ENCODE assay signal across 17 cellular contexts in genomic region chr3:72054976-72055375, GRCh38.
A peak's percentile ranks its signal among the peaks of the same experiment; 100 is the strongest.
DNase-seq lines count a peak whose midpoint lies in the region; ATAC-seq, FAIRE-seq and TF ChIP-seq lines count a peak whose summit lies in the region.
"Had no signal": no experiment of that assay in that cellular context is flagged by ENCODE, and none has a peak within 500 bp of the region (broad histone marks: within the 10 kb centered on the region; RNA-seq: fewer than 3 reads in every experiment).

No MANE protein-coding gene starts in this region.

- intact Hi-C loops in HepG2 (cut with micrococcal nuclease; ENCODE audit: unreplicated experiment), result no loop called here

- no peaks in the 10 kb centered on the region for H3K27me3 ChIP-seq in GM23248 (replicated peaks; ENCODE audit: insufficient read depth)
- H3K27me3 ChIP-seq in HepG2 (ENCODE audit: control insufficient read depth in 1 of 2, insufficient read depth in 2 of 2, low read length in 2 of 2), result 0 out of 5 replicates have a peak, but pooled peaks cover 0 to 3% of the 10 kb centered on the region in 2 experiments
- no peaks in the 10 kb centered on the region for H3K27me3 ChIP-seq in small intestine (ENCODE audit: control insufficient read depth in 2 of 2, insufficient read depth in 2 of 2, low read length in 2 of 2)
- H3K27me3 ChIP-seq: BLaER1 treated with 17β-estradiol and CSF1 and Interleukin-3, amounts not matched to agents 10 nM and 100 nM had no signal

- TF ChIP-seq POLR2A in HepG2 (IDR thresholded peaks at IDR 0.05; ENCODE audit: insufficient read depth in 1 of 2, low read depth in 2 of 2, low read length in 2 of 2), result no peak

- CTCF ChIA-PET in HepG2 (lab: Yijun Ruan, JAX; ENCODE audit: low intra/inter-chr PET ratio, low total read pairs), result no interaction called here

- peak; percentile 48 for DNase-seq in GM23248
- DNase-seq in cerebellum (ENCODE audit: low spot score), result peak; percentile 50
- peak; percentile 50 for DNase-seq in HepG2 (ENCODE audit: low spot score)
- DNase-seq in small intestine, result peak; percentile 39
- no peak for DNase-seq in substantia nigra (lab: John Stamatoyannopoulos, UW)
- no peak for DNase-seq in SIG-M5 (lab: John Stamatoyannopoulos, UW)
- no peak for DNase-seq in DMS79 treated with DMSO at 0.1 percent for 48 hours (lab: John Stamatoyannopoulos, UW)
- DNase-seq: ACHN; CD4-positive, CD25-positive, alpha-beta regulatory T cell; DMS53; HFFc6; KG1 had no signal

- H3K4me3 ChIP-seq in GM23248, result no peak overlapping the region
- no peak overlapping the region for H3K4me3 ChIP-seq in HepG2 (replicated peaks in 1 of 3; ENCODE audit: insufficient read depth in 1 of 3, low read depth in 2 of 3, low read length in 3 of 3)
- H3K4me3 ChIP-seq in small intestine (ENCODE audit: low read depth in 1 of 2, low read length in 2 of 2), result no peak overlapping the region
- H3K4me3 ChIP-seq: BLaER1 treated with 17β-estradiol and CSF1 and Interleukin-3, amounts not matched to agents 10 nM and 100 nM; GM12878; HAP-1 had no signal

- ATAC-seq in HepG2, result peak; percentile 89
- ATAC-seq: GM12878 had no signal

- no peak overlapping the region for H3K4me2 ChIP-seq in GM23248 (ENCODE audit: unreplicated experiment)
- no peak overlapping the region for H3K4me2 ChIP-seq in HepG2 (ENCODE audit: low read depth, low read length)
- H3K4me2 ChIP-seq: BLaER1 treated with 17β-estradiol and CSF1 and Interleukin-3, amounts not matched to agents 10 nM and 100 nM had no signal

- FAIRE-seq in HepG2 (lab: Jason Lieb, UNC) (no peak), small intestine (lab: Jason Lieb, UNC) (no peak)
- FAIRE-seq: GM12878, GM19239, H1 had no signal

- 84 to 93% methylated on average over 1 of the region's 1 CpG for WGBS in GM23248 (ENCODE audit: low coverage in 1 of 2, low lambda C conversion rate in 2 of 2, missing lambda C conversion rate in 2 of 2), 2 experiments
- 31% methylated on average over 1 of the region's 1 CpG for WGBS in HepG2 (ENCODE audit: low lambda C conversion rate)
- WGBS in small intestine, 3 donors, result 96 to 100% (median 97%) methylated on average over 1 of the region's 1 CpG

- TF ChIP-seq EP300 in HepG2 (IDR thresholded peaks at IDR 0.05; ENCODE audit: low read depth in 2 of 2, low read length in 2 of 2) (no peak; a peak in 1 of 4 replicates), HepG2 (CRISPR knock-in tag; IDR thresholded peaks at IDR 0.05; ENCODE audit: borderline replicate concordance) (no peak)

- POLR2A ChIA-PET in HepG2 (lab: Yijun Ruan, JAX), result no interaction called here

- no peak for TF ChIP-seq RAD21 in HepG2 (CRISPR knock-in tag; IDR thresholded peaks at IDR 0.05)

- H3K4me1 ChIP-seq in GM23248 (ENCODE audit: insufficient read depth) (no peaks in the 10 kb centered on the region), HepG2 (ENCODE audit: insufficient read depth, low read length) (peaks cover 6% of the 10 kb centered on the region; the same call in 1 of the 2 replicates), small intestine (ENCODE audit: control insufficient read depth in 2 of 2, insufficient read depth in 1 of 2, low read depth in 1 of 2, low read length in 1 of 2) (no peaks in the 10 kb centered on the region)
- H3K4me1 ChIP-seq: BLaER1 treated with 17β-estradiol and CSF1 and Interleukin-3, amounts not matched to agents 10 nM and 100 nM; HAP-1 had no signal

- H3K27ac ChIP-seq in GM23248 (no peak overlapping the region), HepG2 (ENCODE audit: extremely low read length, insufficient read depth, low read length) (no peak overlapping the region), small intestine (ENCODE audit: low read depth in 1 of 2, low read length in 1 of 2) (no peak overlapping the region), substantia nigra (ENCODE audit: low read depth, low read length, poor library complexity, severe bottlenecking) (no peak overlapping the region)
- H3K27ac ChIP-seq: BLaER1 treated with 17β-estradiol and CSF1 and Interleukin-3, amounts not matched to agents 10 nM and 100 nM had no signal

- H3K9me2 ChIP-seq in GM23248 (ENCODE audit: insufficient read depth), result no peaks in the 10 kb centered on the region

- no peak overlapping the region for H3K9ac ChIP-seq in GM23248
- no peak overlapping the region for H3K9ac ChIP-seq in HepG2 (ENCODE audit: insufficient read depth, low read depth, low read length)
- H3K9ac ChIP-seq: BLaER1 treated with 17β-estradiol and CSF1 and Interleukin-3, amounts not matched to agents 10 nM and 100 nM had no signal

- H3K79me2 ChIP-seq in GM23248 (ENCODE audit: insufficient read depth) (no peaks in the 10 kb centered on the region), HepG2 (ENCODE audit: insufficient read depth, low read length) (no peaks in the 10 kb centered on the region)

- H3F3A ChIP-seq in GM23248 (ENCODE audit: insufficient read depth), result no peaks in the 10 kb centered on the region

- no TSS peak for BruUV-seq in HepG2 (replicated peaks; lab: Mats Ljungman, UMichigan)

- H3K36me3 ChIP-seq in GM23248 (ENCODE audit: low read depth) (no peaks in the 10 kb centered on the region), HepG2 (replicated peaks in 1 of 2; ENCODE audit: control insufficient read depth in 1 of 2, insufficient read depth in 2 of 2, low read length in 2 of 2) (no peaks in the 10 kb centered on the region), small intestine (ENCODE audit: control insufficient read depth in 2 of 2, insufficient read depth in 2 of 2, low read length in 2 of 2) (no peaks in the 10 kb centered on the region)
- H3K36me3 ChIP-seq: BLaER1 treated with 17β-estradiol and CSF1 and Interleukin-3, amounts not matched to agents 10 nM and 100 nM; HAP-1 had no signal

- H4K20me1 ChIP-seq in GM23248 (ENCODE audit: insufficient read depth) (no peaks in the 10 kb centered on the region), HepG2 (ENCODE audit: insufficient read depth, low read length) (no peaks in the 10 kb centered on the region)
- H4K20me1 ChIP-seq: BLaER1 treated with 17β-estradiol and CSF1 and Interleukin-3, amounts not matched to agents 10 nM and 100 nM had no signal

- H3K9me3 ChIP-seq in GM23248 (ENCODE audit: low read depth), result no peaks in the 10 kb centered on the region
- no peaks in the 10 kb centered on the region for H3K9me3 ChIP-seq in HepG2 (ENCODE audit: low read length)
- H3K9me3 ChIP-seq in small intestine (ENCODE audit: control insufficient read depth, low read depth), result no peaks in the 10 kb centered on the region
- H3K9me3 ChIP-seq: BLaER1 treated with 17β-estradiol and CSF1 and Interleukin-3, amounts not matched to agents 10 nM and 100 nM; HAP-1 had no signal

- no peak for TF ChIP-seq CTCF in HepG2 (CRISPR knock-in tag; IDR thresholded peaks at IDR 0.05)

- H2AFZ ChIP-seq in GM23248 (no peak overlapping the region), HepG2 (ENCODE audit: low read length) (no peak overlapping the region)

- in situ Hi-C loops in GM23248 (cut with MboI) (no loop called here), HepG2 (cut with HindIII; ENCODE audit: extremely low pct_ligation_motif_present, low pct_unique_long_range_greater_than_20kb) (no loop called here)

TF ChIP-seq in HepG2, 621 proteins besides CTCF, POLR2A, EP300 and RAD21 (continues in another document):
- TF ChIP-seq ASH2L (IDR thresholded peaks at IDR 0.05; ENCODE audit: insufficient read length, low read depth, low read length) (no peak), FOSL1 (CRISPR knock-in tag; IDR thresholded peaks at IDR 0.05; ENCODE audit: borderline replicate concordance) (0 out of 2 replicates have a peak, but pooled peaks have one; percentile 24), WIZ (CRISPR knock-in tag; IDR thresholded peaks at IDR 0.05) (no peak), TEAD3 (CRISPR knock-in tag; optimal IDR thresholded peaks at IDR 0.05; ENCODE audit: borderline replicate concordance) (peak; percentile 44), TEF (CRISPR knock-in tag; IDR thresholded peaks at IDR 0.05) (peak; percentile 57; the same call in 1 of the 2 replicates), ZFP90 (CRISPR knock-in tag; IDR thresholded peaks at IDR 0.05; ENCODE audit: borderline replicate concordance) (no peak), LCORL (IDR thresholded peaks at IDR 0.05) (no peak), LCORL (CRISPR knock-in tag; IDR thresholded peaks at IDR 0.05) (no peak), FOXA3 (CRISPR knock-in tag; IDR thresholded peaks at IDR 0.05) (peak; percentile 35; the same call in 1 of the 2 replicates), NFIC (IDR thresholded peaks at IDR 0.05; ENCODE audit: low read length) (no peak), ZNF570 (CRISPR knock-in tag; IDR thresholded peaks at IDR 0.05; ENCODE audit: borderline replicate concordance) (no peak), TRIM24 (CRISPR knock-in tag; IDR thresholded peaks at IDR 0.05) (0 out of 2 replicates have a peak, but pooled peaks have one; percentile 33), PRMT3 (CRISPR knock-in tag; IDR thresholded peaks at IDR 0.05; ENCODE audit: borderline replicate concordance, low read depth) (no peak), FOSL2 (CRISPR knock-in tag; IDR thresholded peaks at IDR 0.05) (peak; percentile 51)
- TF ChIP-seq, protein P1, sequence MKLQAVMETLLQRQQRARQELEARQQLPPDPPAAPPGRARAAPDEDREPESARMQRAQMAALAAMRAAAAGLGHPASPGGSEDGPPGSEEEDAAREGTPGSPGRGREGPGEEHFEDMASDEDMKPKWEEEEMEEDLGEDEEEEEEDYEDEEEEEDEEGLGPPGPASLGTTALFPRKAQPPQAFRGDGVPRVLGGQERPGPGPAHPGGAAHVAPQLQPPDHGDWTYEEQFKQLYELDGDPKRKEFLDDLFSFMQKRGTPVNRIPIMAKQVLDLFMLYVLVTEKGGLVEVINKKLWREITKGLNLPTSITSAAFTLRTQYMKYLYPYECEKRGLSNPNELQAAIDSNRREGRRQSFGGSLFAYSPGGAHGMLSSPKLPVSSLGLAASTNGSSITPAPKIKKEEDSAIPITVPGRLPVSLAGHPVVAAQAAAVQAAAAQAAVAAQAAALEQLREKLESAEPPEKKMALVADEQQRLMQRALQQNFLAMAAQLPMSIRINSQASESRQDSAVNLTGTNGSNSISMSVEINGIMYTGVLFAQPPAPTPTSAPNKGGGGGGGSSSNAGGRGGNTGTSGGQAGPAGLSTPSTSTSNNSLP (IDR thresholded peaks at IDR 0.05; ENCODE audit: low read depth, low read length), result peak; percentile 37; the same call in 1 of the 2 replicates

Comparison
In these comparisons a context has a peak if more than half of its experiments do, and no peak if none do; other contexts are left out.
1. DNase-seq: peak in GM23248 (single experiment), cerebellum (single experiment), HepG2 (single experiment) and small intestine (single experiment); none in substantia nigra (0 of 49), SIG-M5 (single experiment) and DMS79 treated with DMSO at 0.1 percent for 48 hours (single experiment).